Comparison of ENCODE assay signal across 9 cellular contexts in the genomic region with DNA sequence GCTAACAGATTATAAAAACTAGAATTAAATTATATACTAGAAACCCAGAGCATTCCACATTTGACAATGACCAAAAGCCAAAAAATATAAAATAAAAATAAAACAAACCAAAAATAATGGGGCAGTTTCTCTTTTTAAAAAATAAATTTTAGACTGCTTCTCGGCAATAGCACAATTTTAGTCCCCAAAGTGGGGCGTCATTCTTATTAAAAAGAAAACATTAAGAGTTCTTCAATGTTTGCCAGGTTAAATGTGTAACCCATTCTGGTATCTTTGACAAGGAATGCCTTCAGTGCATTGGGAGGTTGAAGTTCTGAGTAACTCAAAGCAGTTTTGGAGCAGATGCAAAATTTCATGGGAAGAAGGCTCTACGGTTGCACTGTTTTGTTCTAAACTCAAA. TPM values are rescaled to one million over a fixed set of nuclear protein-coding genes. Genes with fewer than 3 reads are reported as not detected.
A peak's percentile ranks its signal among the peaks of the same experiment; 100 is the strongest.
DNase-seq lines count a peak whose midpoint lies in the region; ATAC-seq and TF ChIP-seq lines count a peak whose summit lies in the region.
"Had no signal": no experiment of that assay in that cellular context is flagged by ENCODE, and none has a peak within 500 bp of the region (broad histone marks: within the 10 kb centered on the region; RNA-seq: fewer than 3 reads in every experiment).

No MANE protein-coding gene starts in this region.

- H3K36me3 ChIP-seq in left ventricle myocardium inferior, result no peaks in the 10 kb centered on the region
- no peaks in the 10 kb centered on the region for H3K36me3 ChIP-seq in vagina

- H3K27me3 Mint-ChIP-seq in effector memory CD8-positive, alpha-beta T cell, result no peaks in the 10 kb centered on the region
- no peaks in the 10 kb centered on the region for H3K27me3 Mint-ChIP-seq in natural killer cell treated with Interleukin-12 subunit alpha and Interleukin-12 subunit beta and Interleukin-15 and Interleukin-18, amount 100 ng/mL, for 72 hours

- peak overlapping the region; percentile 79 to 94 for H3K4me3 Mint-ChIP-seq in effector memory CD8-positive, alpha-beta T cell
- peak overlapping the region; percentile 88 for H3K4me3 Mint-ChIP-seq in natural killer cell treated with Interleukin-12 subunit alpha and Interleukin-12 subunit beta and Interleukin-15 and Interleukin-18, amount 100 ng/mL, for 72 hours

- ATAC-seq in Right ventricle myocardium superior (ENCODE audit: poor library complexity), result no peak
- no peak for ATAC-seq in effector memory CD8-positive, alpha-beta T cell (replicated peaks)
- ATAC-seq in natural killer cell treated with Interleukin-12 subunit alpha and Interleukin-12 subunit beta and Interleukin-15 and Interleukin-18, amount 100 ng/mL, for 72 hours, result no peak
- ATAC-seq in GM19395 (IDR thresholded peaks at IDR 0.05; ENCODE audit: unreplicated experiment), result no peak

- H3K4me1 Mint-ChIP-seq in effector memory CD8-positive, alpha-beta T cell (ENCODE audit: low read depth in 2 of 2), result peaks cover 30 to 52% of the 10 kb centered on the region in 2 donors
- H3K4me1 Mint-ChIP-seq in natural killer cell treated with Interleukin-12 subunit alpha and Interleukin-12 subunit beta and Interleukin-15 and Interleukin-18, amount 100 ng/mL, for 72 hours (ENCODE audit: low read depth in 2 of 2), result peaks cover 37 to 60% of the 10 kb centered on the region in 2 donors

- H3K4me3 ChIP-seq in left ventricle myocardium inferior (peak overlapping the region; percentile 79), vagina (peak overlapping the region; percentile 83 to 91)

- H3K27ac ChIP-seq in left ventricle myocardium inferior (replicated peaks), result peak overlapping the region; percentile 95
- peak overlapping the region; percentile 95 for H3K27ac ChIP-seq in vagina

- intact Hi-C loops in left ventricle myocardium inferior (cut with micrococcal nuclease), result loop anchor here (5.0 kb wide), 1 partner anchor 160 kb away; no protein-coding TSS in a partner anchor
- intact Hi-C loops in Right ventricle myocardium superior (cut with DNase I), result no loop called here
- intact Hi-C loops in vagina (cut with DNase I), result loop anchor here (10.0 kb wide), 1 partner anchor 912 kb away; no protein-coding TSS in a partner anchor

- no peak for TF ChIP-seq POLR2A in vagina (IDR thresholded peaks at IDR 0.05)

- peak overlapping the region; percentile 88 to 91 for H3K27ac Mint-ChIP-seq in effector memory CD8-positive, alpha-beta T cell
- peak overlapping the region; percentile 73 to 79 for H3K27ac Mint-ChIP-seq in natural killer cell treated with Interleukin-12 subunit alpha and Interleukin-12 subunit beta and Interleukin-15 and Interleukin-18, amount 100 ng/mL, for 72 hours

- no peaks in the 10 kb centered on the region for H3K9me3 ChIP-seq in left ventricle myocardium inferior (replicated peaks)
- no peaks in the 10 kb centered on the region for H3K9me3 ChIP-seq in vagina

- DNase-seq in left ventricle myocardium inferior (no peak), Right ventricle myocardium superior (no peak), vagina (ENCODE audit: extremely low spot score in 2 of 2) (no peak), GM03348 (ENCODE audit: low spot score) (no peak), DMS 273 (lab: John Stamatoyannopoulos, UW; ENCODE audit: unreplicated experiment) (no peak)
- no peak for DNase-seq in effector memory CD8-positive, alpha-beta T cell
- DNase-seq in natural killer cell treated with Interleukin-12 subunit alpha and Interleukin-12 subunit beta and Interleukin-15 and Interleukin-18, amount 100 ng/mL, for 72 hours (ENCODE audit: low spot score), result no peak
- DNase-seq: retina had no signal

- TF ChIP-seq CTCF in left ventricle myocardium inferior (IDR thresholded peaks at IDR 0.05; ENCODE audit: borderline replicate concordance) (no peak), vagina (IDR thresholded peaks at IDR 0.05) (no peak)

- peaks cover 75% of the 10 kb centered on the region for H3K36me3 Mint-ChIP-seq in effector memory CD8-positive, alpha-beta T cell (ENCODE audit: insufficient read depth)
- peaks cover 32% of the 10 kb centered on the region for H3K36me3 Mint-ChIP-seq in natural killer cell treated with Interleukin-12 subunit alpha and Interleukin-12 subunit beta and Interleukin-15 and Interleukin-18, amount 100 ng/mL, for 72 hours

- no peaks in the 10 kb centered on the region for H3K27me3 ChIP-seq in left ventricle myocardium inferior (ENCODE audit: low read depth)
- no peaks in the 10 kb centered on the region for H3K27me3 ChIP-seq in vagina

- peaks cover 53% of the 10 kb centered on the region for H3K4me1 ChIP-seq in left ventricle myocardium inferior
- peaks cover 31% of the 10 kb centered on the region for H3K4me1 ChIP-seq in vagina

- H3K9me3 Mint-ChIP-seq in effector memory CD8-positive, alpha-beta T cell, result no peaks in the 10 kb centered on the region
- H3K9me3 Mint-ChIP-seq in natural killer cell treated with Interleukin-12 subunit alpha and Interleukin-12 subunit beta and Interleukin-15 and Interleukin-18, amount 100 ng/mL, for 72 hours, result no peaks in the 10 kb centered on the region

RNA-seq across cellular contexts. Expression of gene MAF, which starts 3.3 kb away (rescaled TPM):
- total RNA-seq in left ventricle myocardium inferior (11.5 TPM), Right ventricle myocardium superior (19.6 TPM), vagina (52.5 TPM)
- 10 to 100 TPM in 1 of 2 donors, 1 to 10 TPM in 1; 5.6 to 41.9 TPM for total RNA-seq in natural killer cell treated with Interleukin-12 subunit alpha and Interleukin-12 subunit beta and Interleukin-15 and Interleukin-18, amount 100 ng/mL, for 72 hours
